In genomic region chr10:35341521-35341920, GRCh38 we compare ENCODE assay signal across 12 cellular contexts. TPM values are rescaled to one million over a fixed set of nuclear protein-coding genes. Genes with fewer than 3 reads are reported as not detected.
A peak's percentile ranks its signal among the peaks of the same experiment; 100 is the strongest.
DNase-seq lines count a peak whose midpoint lies in the region; ATAC-seq lines count a peak whose summit lies in the region.
"Had no signal": no experiment of that assay in that cellular context is flagged by ENCODE, and none has a peak within 500 bp of the region (broad histone marks: within the 10 kb centered on the region; RNA-seq: fewer than 3 reads in every experiment).

No MANE protein-coding gene starts in this region.

- no peaks in the 10 kb centered on the region for H3K9me3 ChIP-seq in CD4-positive, CD25-positive, alpha-beta regulatory T cell (ENCODE audit: control insufficient read depth in 2 of 2, low read length in 2 of 2)

- no peaks in the 10 kb centered on the region for H3K27me3 ChIP-seq in CD4-positive, CD25-positive, alpha-beta regulatory T cell (ENCODE audit: control insufficient read depth, insufficient read depth, low read length)

- peak; percentile 69 to 72 for ATAC-seq in CD4-positive, CD25-positive, alpha-beta regulatory T cell (ENCODE audit: low read depth in 2 of 2)
- ATAC-seq in GM19025 (IDR thresholded peaks at IDR 0.05; ENCODE audit: low read depth, unreplicated experiment) (peak; percentile 57), HG02885 (IDR thresholded peaks at IDR 0.05; ENCODE audit: poor library complexity, unreplicated experiment) (peak; percentile 76)
- ATAC-seq: K562, left cardiac atrium had no signal

- H3K9me3 Mint-ChIP-seq in CD4-positive, CD25-positive, alpha-beta regulatory T cell: no peaks in the 10 kb centered on the region
- no peaks in the 10 kb centered on the region for H3K9me3 Mint-ChIP-seq in T-helper 1 cell treated with Interleukin-12 subunit alpha and Interleukin-12 subunit beta and Interleukin-4 antibody, amounts not matched to agents 30 μg/mL and 1 μg/mL, for 36 hours

- peak overlapping the region; percentile 68 for H3K27ac ChIP-seq in CD4-positive, CD25-positive, alpha-beta regulatory T cell (ENCODE audit: insufficient read depth, low read length, poor library complexity, severe bottlenecking)

- DNase-seq in CD4-positive, CD25-positive, alpha-beta regulatory T cell: peak in 2 of 3 donors; percentile 50 to 93
- no peak for DNase-seq in stimulated activated CD8-positive, alpha-beta memory T cell treated with anti-CD3 and anti-CD28 coated beads, Interleukin-4, amount 100 ng/mL, for 48 hours
- DNase-seq in NCI-H1092 (lab: John Stamatoyannopoulos, UW) (no peak), NOMO-1 (lab: John Stamatoyannopoulos, UW; ENCODE audit: unreplicated experiment in 2 of 2) (no peak)
- no peak for DNase-seq in effector CD8-positive, alpha-beta T cell (lab: John Stamatoyannopoulos, UW)
- DNase-seq: DMS153, T1000 had no signal

- no peaks in the 10 kb centered on the region for H3K36me3 Mint-ChIP-seq in CD4-positive, CD25-positive, alpha-beta regulatory T cell
- H3K36me3 Mint-ChIP-seq in T-helper 1 cell treated with Interleukin-12 subunit alpha and Interleukin-12 subunit beta and Interleukin-4 antibody, amounts not matched to agents 30 μg/mL and 1 μg/mL, for 36 hours (ENCODE audit: low read depth): peaks cover 11% of the 10 kb centered on the region

- H3K27ac Mint-ChIP-seq in CD4-positive, CD25-positive, alpha-beta regulatory T cell: peak overlapping the region; percentile 12 to 22 (median 13)
- H3K27ac Mint-ChIP-seq in T-helper 1 cell treated with Interleukin-12 subunit alpha and Interleukin-12 subunit beta and Interleukin-4 antibody, amounts not matched to agents 30 μg/mL and 1 μg/mL, for 36 hours: peak overlapping the region; percentile 66

- H3K36me3 ChIP-seq in CD4-positive, CD25-positive, alpha-beta regulatory T cell (ENCODE audit: control insufficient read depth, insufficient read depth, low read length): no peaks in the 10 kb centered on the region

- no peaks in the 10 kb centered on the region for H3K27me3 Mint-ChIP-seq in CD4-positive, CD25-positive, alpha-beta regulatory T cell
- no peaks in the 10 kb centered on the region for H3K27me3 Mint-ChIP-seq in T-helper 1 cell treated with Interleukin-12 subunit alpha and Interleukin-12 subunit beta and Interleukin-4 antibody, amounts not matched to agents 30 μg/mL and 1 μg/mL, for 36 hours (ENCODE audit: low read depth)

- H3K4me1 ChIP-seq in CD4-positive, CD25-positive, alpha-beta regulatory T cell (ENCODE audit: control insufficient read depth, insufficient read depth, low read length, poor library complexity, severe bottlenecking): peaks cover 44% of the 10 kb centered on the region

- peaks cover 41 to 75% (median 59%) of the 10 kb centered on the region in 4 donors for H3K4me1 Mint-ChIP-seq in CD4-positive, CD25-positive, alpha-beta regulatory T cell
- peaks cover 50% of the 10 kb centered on the region for H3K4me1 Mint-ChIP-seq in T-helper 1 cell treated with Interleukin-12 subunit alpha and Interleukin-12 subunit beta and Interleukin-4 antibody, amounts not matched to agents 30 μg/mL and 1 μg/mL, for 36 hours (ENCODE audit: low read depth)

- peak overlapping the region; percentile 27 for H3K4me3 ChIP-seq in CD4-positive, CD25-positive, alpha-beta regulatory T cell (ENCODE audit: low read depth, low read length)
- H3K4me3 ChIP-seq: K562 had no signal

- H3K4me3 Mint-ChIP-seq in CD4-positive, CD25-positive, alpha-beta regulatory T cell: peak overlapping the region; percentile 34 to 75 (median 61)
- peak overlapping the region; percentile 57 for H3K4me3 Mint-ChIP-seq in T-helper 1 cell treated with Interleukin-12 subunit alpha and Interleukin-12 subunit beta and Interleukin-4 antibody, amounts not matched to agents 30 μg/mL and 1 μg/mL, for 36 hours

RNA-seq across cellular contexts. Expression of gene CCNY, which starts 5.2 kb away (rescaled TPM):
- 58.3 TPM for total RNA-seq in CD4-positive, CD25-positive, alpha-beta regulatory T cell
- 10 to 100 TPM in 2 of 4 donors, 1 to 10 TPM in 2; 6.4 to 21.1 (median 9.8) TPM for polyA plus RNA-seq in CD4-positive, CD25-positive, alpha-beta regulatory T cell

Comparison
In these comparisons a context has a peak if more than half of its experiments do, and no peak if none do; other contexts are left out.
1. DNase-seq: peak in CD4-positive, CD25-positive, alpha-beta regulatory T cell (2 of 3); none in stimulated activated CD8-positive, alpha-beta memory T cell treated with anti-CD3 and anti-CD28 coated beads, Interleukin-4, amount 100 ng/mL, for 48 hours (single experiment), NCI-H1092 (single experiment), NOMO-1 (0 of 2) and effector CD8-positive, alpha-beta T cell (single experiment).
2. Peak in every context shown above with its lines, with median percentiles within 50 percentile points of each other: ATAC-seq.